ENCODE assay signal across 20 cellular contexts in genomic region chr13:53341144-53341510, GRCh38.
A peak's percentile ranks its signal among the peaks of the same experiment; 100 is the strongest.
DNase-seq lines count a peak whose midpoint lies in the region; ATAC-seq and TF ChIP-seq lines count a peak whose summit lies in the region.
"Had no signal": no experiment of that assay in that cellular context is flagged by ENCODE, and none has a peak within 500 bp of the region (broad histone marks: within the 10 kb centered on the region; RNA-seq: fewer than 3 reads in every experiment).

No MANE protein-coding gene starts in this region.

- no peaks in the 10 kb centered on the region for H3K36me3 Mint-ChIP-seq in endodermal cell (ENCODE audit: low read depth)
- H3K36me3 Mint-ChIP-seq: CD14-positive monocyte; CD8-positive, alpha-beta memory T cell had no signal

- H3K27ac ChIP-seq in endodermal cell (ENCODE audit: low read depth, low read length) (no peak overlapping the region), mesendoderm (ENCODE audit: low read depth, low read length) (no peak overlapping the region), trophoblast cell (ENCODE audit: low read depth, low read length) (no peak overlapping the region)
- H3K27ac ChIP-seq: 22Rv1; BLaER1 treated with 17β-estradiol and CSF1 and Interleukin-3, amounts not matched to agents 10 nM and 100 nM had no signal

- H3K4me1 ChIP-seq in endodermal cell (ENCODE audit: control insufficient read depth, insufficient read depth, low read length) (peaks cover 22% of the 10 kb centered on the region), mesendoderm (ENCODE audit: control insufficient read depth, low read depth, low read length) (peaks cover 8% of the 10 kb centered on the region), trophoblast cell (ENCODE audit: control insufficient read depth in 1 of 2, insufficient read depth in 2 of 2, low read length in 2 of 2) (no peaks in the 10 kb centered on the region)
- H3K4me1 ChIP-seq: BE2C; BLaER1 treated with 17β-estradiol and CSF1 and Interleukin-3, amounts not matched to agents 10 nM and 100 nM had no signal

- POLR2A ChIA-PET in GM10248 (lab: Yijun Ruan, JAX) = no interaction called here

- TF ChIP-seq CTCF in endodermal cell (conservative IDR thresholded peaks at IDR 0.05) (no peak), GM10248 (IDR thresholded peaks at IDR 0.05; ENCODE audit: control extremely low read depth, extremely low read depth, low read depth, missing control alignments) (no peak)

- 39 to 50% methylated on average over 2 to 3 of the region's 3 CpGs for WGBS in endodermal cell (ENCODE audit: insufficient coverage in 1 of 2, insufficient read length in 1 of 2), 2 experiments
- WGBS in mesendoderm (ENCODE audit: extremely low coverage, insufficient coverage, low lambda C conversion rate) = no CpG with 5 or more reads among the region's 3 CpGs
- no CpG with 5 or more reads among the region's 3 CpGs for WGBS in trophoblast cell (ENCODE audit: extremely low coverage, insufficient coverage, insufficient read length)

- H3K36me3 ChIP-seq in endodermal cell (ENCODE audit: control insufficient read depth, insufficient read depth, low read length) = no peaks in the 10 kb centered on the region
- no peaks in the 10 kb centered on the region for H3K36me3 ChIP-seq in mesendoderm (ENCODE audit: control insufficient read depth, insufficient read depth, low read length)
- H3K36me3 ChIP-seq in trophoblast cell (ENCODE audit: control insufficient read depth in 1 of 2, insufficient read depth in 2 of 2, low read length in 2 of 2) = no peaks in the 10 kb centered on the region
- H3K36me3 ChIP-seq: BE2C; BLaER1 treated with 17β-estradiol and CSF1 and Interleukin-3, amounts not matched to agents 10 nM and 100 nM had no signal

- H3K14ac ChIP-seq in trophoblast cell (ENCODE audit: low read length) = no peak overlapping the region

- no peak overlapping the region for H2AK5ac ChIP-seq in mesendoderm (ENCODE audit: low read length)
- no peak overlapping the region for H2AK5ac ChIP-seq in trophoblast cell (ENCODE audit: low read length)

- H3K9ac ChIP-seq in endodermal cell (ENCODE audit: extremely low read depth, low read length, poor library complexity, severe bottlenecking) = no peak overlapping the region
- no peak overlapping the region for H3K9ac ChIP-seq in mesendoderm (ENCODE audit: low read length)
- H3K9ac ChIP-seq in trophoblast cell (ENCODE audit: low read length) = no peak overlapping the region
- H3K9ac ChIP-seq: BLaER1 treated with 17β-estradiol and CSF1 and Interleukin-3, amounts not matched to agents 10 nM and 100 nM had no signal

- no peak overlapping the region for H3K4me3 Mint-ChIP-seq in endodermal cell
- H3K4me3 Mint-ChIP-seq: CD14-positive monocyte; CD4-positive, alpha-beta T cell; CD8-positive, alpha-beta memory T cell had no signal

- H3K9me3 Mint-ChIP-seq in endodermal cell = peaks cover 5% of the 10 kb centered on the region
- H3K9me3 Mint-ChIP-seq: CD4-positive, alpha-beta T cell had no signal

- H3K79me1 ChIP-seq in mesendoderm (ENCODE audit: low read length) (no peaks in the 10 kb centered on the region), trophoblast cell (ENCODE audit: low read length) (no peaks in the 10 kb centered on the region)

- H3K27ac Mint-ChIP-seq in endodermal cell = peak overlapping the region; percentile 87
- H3K27ac Mint-ChIP-seq: CD14-positive monocyte; CD4-positive, alpha-beta T cell; CD8-positive, alpha-beta memory T cell had no signal

- H4K91ac ChIP-seq in trophoblast cell (ENCODE audit: low read depth, low read length) = no peak overlapping the region

- H2AFZ ChIP-seq in trophoblast cell (ENCODE audit: insufficient read depth, low read length, poor library complexity) = no peak overlapping the region

- H4K8ac ChIP-seq in mesendoderm (ENCODE audit: low read depth, low read length) (no peak overlapping the region), trophoblast cell (ENCODE audit: low read depth, low read length) (no peak overlapping the region)

- H3K18ac ChIP-seq in mesendoderm (ENCODE audit: low read length) (no peak overlapping the region), trophoblast cell (ENCODE audit: low read length) (no peak overlapping the region)

- no peak overlapping the region for H2BK15ac ChIP-seq in mesendoderm (replicated peaks; ENCODE audit: low read depth)

- no peak overlapping the region for H2BK12ac ChIP-seq in trophoblast cell (ENCODE audit: low read length)

- H3K56ac ChIP-seq in mesendoderm (ENCODE audit: low read length) = no peak overlapping the region

- H2BK5ac ChIP-seq in mesendoderm (ENCODE audit: low read length) = no peak overlapping the region
- no peak overlapping the region for H2BK5ac ChIP-seq in trophoblast cell (ENCODE audit: low read depth, low read length, poor library complexity)

- no peak overlapping the region for H4K5ac ChIP-seq in mesendoderm (ENCODE audit: low read length)

- DNase-seq in NCI-H82 (lab: John Stamatoyannopoulos, UW) (peak; percentile 33), NCI-H82 treated with DMSO at 0.1 percent for 48 hours (lab: John Stamatoyannopoulos, UW; ENCODE audit: unreplicated experiment) (no peak), endodermal cell (no peak), mesendoderm (peak; percentile 78), trophoblast cell (peak; percentile 3 to 27), GM10248 (ENCODE audit: extremely low spot score) (no peak)
- DNase-seq: BE2C; Calu3; CD4-positive, alpha-beta T cell; CD8-positive, alpha-beta memory T cell; DMS53; DMS79 treated with DMSO at 0.1 percent for 48 hours; H7 had no signal

- H3K27me3 ChIP-seq in endodermal cell (ENCODE audit: control insufficient read depth, insufficient read depth, low read length, poor library complexity, severe bottlenecking) (peaks cover 8% of the 10 kb centered on the region), mesendoderm (ENCODE audit: insufficient read depth, low read length, poor library complexity) (no peaks in the 10 kb centered on the region), trophoblast cell (ENCODE audit: insufficient read depth, low read length) (no peaks in the 10 kb centered on the region)
- H3K27me3 ChIP-seq: BE2C; BLaER1 treated with 17β-estradiol and CSF1 and Interleukin-3, amounts not matched to agents 10 nM and 100 nM had no signal

- H3K4me3 ChIP-seq in endodermal cell (ENCODE audit: low read length) (no peak overlapping the region), mesendoderm (ENCODE audit: low read length) (no peak overlapping the region), trophoblast cell (ENCODE audit: low read depth, low read length) (no peak overlapping the region)
- H3K4me3 ChIP-seq: BLaER1 treated with 17β-estradiol and CSF1 and Interleukin-3, amounts not matched to agents 10 nM and 100 nM; GM12878 had no signal

- CTCF ChIA-PET in GM10248 (lab: Yijun Ruan, JAX) = no interaction called here

- no peak overlapping the region for H3K4me2 ChIP-seq in mesendoderm (ENCODE audit: low read length)
- H3K4me2 ChIP-seq in trophoblast cell (ENCODE audit: low read length) = no peak overlapping the region
- H3K4me2 ChIP-seq: BLaER1 treated with 17β-estradiol and CSF1 and Interleukin-3, amounts not matched to agents 10 nM and 100 nM had no signal

- H3K9me3 ChIP-seq in endodermal cell (ENCODE audit: control insufficient read depth, low read length) (no peaks in the 10 kb centered on the region), trophoblast cell (ENCODE audit: insufficient read depth, low read depth, low read length) (no peaks in the 10 kb centered on the region)
- H3K9me3 ChIP-seq: BE2C; BLaER1 treated with 17β-estradiol and CSF1 and Interleukin-3, amounts not matched to agents 10 nM and 100 nM had no signal

- H3K23ac ChIP-seq in mesendoderm (ENCODE audit: low read length) (no peak overlapping the region), trophoblast cell (ENCODE audit: low read length) (no peak overlapping the region)

- H3K27me3 Mint-ChIP-seq in endodermal cell (ENCODE audit: insufficient read depth) = peaks cover 28% of the 10 kb centered on the region
- H3K27me3 Mint-ChIP-seq: CD4-positive, alpha-beta T cell; CD8-positive, alpha-beta memory T cell had no signal

- ATAC-seq in GM21447 (IDR thresholded peaks at IDR 0.05; ENCODE audit: unreplicated experiment) = no peak
- no peak for ATAC-seq in GM19035 (IDR thresholded peaks at IDR 0.05; ENCODE audit: unreplicated experiment)
- ATAC-seq: GM12878, HCT116 had no signal

- H4K12ac ChIP-seq in trophoblast cell (ENCODE audit: low read depth, low read length) = no peak overlapping the region

- H2BK120ac ChIP-seq in mesendoderm (ENCODE audit: low read depth, low read length) = no peak overlapping the region
- H2BK120ac ChIP-seq in trophoblast cell (ENCODE audit: insufficient read depth, low read length, poor library complexity) = no peak overlapping the region

- H3K79me2 ChIP-seq in mesendoderm (ENCODE audit: control insufficient read depth, insufficient read depth, low read length) (no peaks in the 10 kb centered on the region), trophoblast cell (ENCODE audit: control insufficient read depth, insufficient read depth, low read length, poor library complexity) (no peaks in the 10 kb centered on the region)

- H3K4ac ChIP-seq in mesendoderm (ENCODE audit: low read depth, low read length) (no peak overlapping the region), trophoblast cell (ENCODE audit: low read depth, low read length) (no peak overlapping the region)

- peaks cover 40% of the 10 kb centered on the region for H3K4me1 Mint-ChIP-seq in endodermal cell
- H3K4me1 Mint-ChIP-seq: CD14-positive monocyte; CD8-positive, alpha-beta memory T cell had no signal

Comparison
In these comparisons a context has a peak if more than half of its experiments do, and no peak if none do; other contexts are left out.
1. DNase-seq: peak in NCI-H82 (single experiment), mesendoderm (single experiment) and trophoblast cell (2 of 2); none in NCI-H82 treated with DMSO at 0.1 percent for 48 hours (single experiment), endodermal cell (single experiment) and GM10248 (single experiment).